Comparison of ENCODE assay signal across 8 cellular contexts in the genomic region with DNA sequence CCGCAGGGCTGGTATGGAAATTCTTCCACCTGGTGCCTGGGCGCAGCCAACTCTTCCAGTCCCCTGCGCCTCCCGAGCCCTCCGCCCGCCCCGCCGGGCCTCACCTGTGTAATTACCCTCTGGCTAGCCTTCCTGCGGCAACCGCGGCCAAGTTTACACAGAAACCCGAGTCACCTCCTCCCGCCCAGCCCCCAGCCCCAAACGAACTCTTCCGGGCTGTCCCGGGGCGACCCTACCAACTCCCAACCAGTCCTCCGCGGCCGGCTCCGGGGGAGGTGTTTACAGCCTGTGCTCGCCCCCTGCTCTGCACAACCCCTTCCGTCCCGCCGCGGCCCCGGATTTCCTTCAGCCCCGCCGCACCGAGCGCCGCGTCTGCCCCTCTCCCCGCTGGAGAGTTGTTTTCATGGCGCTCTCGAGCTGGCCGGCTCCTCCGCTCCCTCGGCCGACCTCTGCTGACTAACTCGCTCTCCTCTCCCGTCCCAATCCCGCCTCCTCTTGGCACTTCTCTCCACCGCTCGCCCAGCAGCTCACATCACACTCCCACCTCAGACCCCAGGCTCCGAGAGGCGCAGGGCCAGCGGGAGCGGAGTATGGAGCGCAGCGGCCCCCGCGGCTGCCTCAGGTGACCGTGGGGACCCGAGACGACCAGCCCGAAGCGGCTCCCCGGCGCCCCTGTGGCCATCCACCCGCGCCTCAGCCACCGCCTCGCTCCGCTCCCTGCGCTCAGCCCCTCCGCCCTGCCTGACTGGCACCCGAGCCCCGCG. TPM values are rescaled to one million over a fixed set of nuclear protein-coding genes. Genes with fewer than 3 reads are reported as not detected.
DNase-seq lines count a peak whose midpoint lies in the region; ATAC-seq lines count a peak whose summit lies in the region.

No MANE protein-coding gene starts in this region.

- H3K36me3 ChIP-seq in HUES6 (ENCODE audit: control insufficient read depth, insufficient read depth, low read length), result no peaks in the 10 kb centered on the region

- in situ Hi-C loops in Caki2 (cut with HindIII; ENCODE audit: low pct_unique_long_range_greater_than_20kb, low sequenced_read_pairs), result no loop called here

- peak; percentile 4 for ATAC-seq in GM21390 (IDR thresholded peaks at IDR 0.05; ENCODE audit: unreplicated experiment)
- peak; percentile 79 to 82 for ATAC-seq in right cardiac atrium

- H3K27ac ChIP-seq in HUES6 (ENCODE audit: low read depth, low read length) (no peak overlapping the region), right cardiac atrium (ENCODE audit: low read length) (peak overlapping the region; percentile 97)

- under 1% methylated on average over 70 of the region's 70 CpGs for WGBS in right cardiac atrium

- intact Hi-C loops in right cardiac atrium (cut with DNase I), result no loop called here

- H3K9ac ChIP-seq in HUES6 (ENCODE audit: low read length), result peak overlapping the region; percentile 63

- H3K4me1 ChIP-seq in HUES6 (ENCODE audit: control insufficient read depth, insufficient read depth, low read length) (peaks cover 5% of the 10 kb centered on the region; the same call in 1 of the 2 replicates), right cardiac atrium (ENCODE audit: control insufficient read depth, insufficient read depth, low read length) (no peaks in the 10 kb centered on the region)

- DNase-seq in Caki2 (ENCODE audit: low read depth) (peak; percentile 67), T follicular helper cell (ENCODE audit: low read depth) (peak; percentile 53), amniotic epithelial cell (ENCODE audit: low read depth) (peak; percentile 64), right cardiac atrium (peak; percentile 74 to 87 (median 87)), pulmonary artery endothelial cell (ENCODE audit: low read depth, low spot score) (peak; percentile 29), NCI-H1694 (lab: John Stamatoyannopoulos, UW) (no peak)

- H3K4me3 ChIP-seq in HUES6 (ENCODE audit: low read depth, low read length), result peak overlapping the region; percentile 92
- H3K4me3 ChIP-seq in right cardiac atrium (ENCODE audit: low read length), result peak overlapping the region; percentile 82

- H3K9me3 ChIP-seq in HUES6 (ENCODE audit: control insufficient read depth, insufficient read depth, low read depth, low read length) (no peaks in the 10 kb centered on the region), right cardiac atrium (ENCODE audit: control insufficient read depth, low read length) (no peaks in the 10 kb centered on the region)

- peaks cover 13% of the 10 kb centered on the region; the same call in 1 of the 2 replicates for H3K27me3 ChIP-seq in HUES6 (ENCODE audit: control insufficient read depth, insufficient read depth, low read length)
- no peaks in the 10 kb centered on the region for H3K27me3 ChIP-seq in right cardiac atrium (ENCODE audit: control insufficient read depth, insufficient read depth)

RNA-seq across cellular contexts. Expression of gene ATOSA, which starts 0.5 kb away (rescaled TPM):
- 0.23 and 1.6 TPM in 2 replicates for total RNA-seq in Caki2 (2014; rRNA removed; shearing (Covaris generic); ENCODE audit: low replicate concordance)
- total RNA-seq in right cardiac atrium (10 to 100 TPM; 29.3 to 51.7 (median 33.1) TPM), pulmonary artery endothelial cell (26.9 and 41.7 TPM in 2 replicates)
- polyA plus RNA-seq in right cardiac atrium, result 38.1 TPM

Comparison
In these comparisons a context has a peak if more than half of its experiments do, and no peak if none do; other contexts are left out.
1. RNA of gene ATOSA, which starts 0.5 kb away (total RNA-seq): 29.3 to 51.7 TPM in right cardiac atrium and 26.9 to 41.7 TPM in pulmonary artery endothelial cell; 0.23 to 1.6 TPM in Caki2; every median in the first group is over 10 times any median in the second.